ENCODE assay signal across 8 cellular contexts in the genomic region with DNA sequence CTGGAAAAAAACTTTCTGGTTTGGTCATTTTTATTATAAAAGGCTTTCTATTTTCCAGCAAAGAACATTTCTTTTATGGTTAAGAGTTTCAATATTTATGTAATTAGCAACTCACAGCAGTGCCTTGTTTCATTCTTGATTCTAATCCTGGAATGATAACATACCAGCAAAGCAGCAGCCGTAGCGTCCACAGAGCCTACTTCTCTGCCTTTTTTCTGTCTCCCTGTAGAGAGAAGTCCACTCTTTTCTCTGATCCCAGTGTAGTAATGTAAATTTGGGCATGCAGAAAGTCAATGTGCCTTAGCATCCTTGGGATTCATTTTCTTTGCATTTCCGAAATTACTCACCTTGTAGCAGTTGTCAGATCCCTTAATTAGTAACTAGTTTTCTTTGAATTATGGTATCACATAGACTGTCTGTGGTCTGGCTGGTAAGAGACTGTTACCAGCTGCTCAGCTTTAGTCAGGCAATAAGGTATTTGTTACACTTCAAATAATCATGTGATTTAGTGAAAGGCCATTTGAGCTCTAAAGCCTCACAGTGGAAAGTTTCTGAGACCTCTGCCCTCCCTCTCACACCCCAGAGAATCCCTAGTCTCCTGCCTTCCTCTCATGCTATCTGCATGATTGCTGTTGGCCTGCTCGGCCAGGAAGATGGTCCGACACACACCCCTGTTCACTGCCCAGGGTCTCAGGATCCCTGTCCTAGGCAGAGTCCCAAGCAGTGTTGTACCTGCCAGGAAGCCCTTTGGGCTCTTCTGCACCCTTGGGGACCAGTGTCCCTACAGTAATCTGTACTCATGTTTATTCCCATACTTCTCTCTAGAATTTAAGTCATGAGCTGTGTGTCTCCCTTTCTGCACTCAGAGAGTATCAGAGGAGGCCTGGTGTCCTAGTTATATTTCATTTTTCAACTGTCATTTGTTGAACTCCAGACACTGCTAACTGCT.
DNase-seq lines count a peak whose midpoint lies in the region; ATAC-seq, FAIRE-seq and TF ChIP-seq lines count a peak whose summit lies in the region.

No MANE protein-coding gene starts in this region.

- no peak overlapping the region for H3K4me3 Mint-ChIP-seq in WTC11
- no peak overlapping the region for H3K4me3 Mint-ChIP-seq in stimulated activated memory B cell treated with anti-CD40 and anti-IgM and Interleukin-4, amounts not matched to agents 10 μg/mL and 1 μg/mL and 100 μg/mL, for 72 hours

- H3K27ac Mint-ChIP-seq in WTC11: no peak overlapping the region
- H3K27ac Mint-ChIP-seq in stimulated activated memory B cell treated with anti-CD40 and anti-IgM and Interleukin-4, amounts not matched to agents 10 μg/mL and 1 μg/mL and 100 μg/mL, for 72 hours: peak overlapping the region; percentile 53

- POLR2A ChIA-PET in WTC11 (lab: Charles Lee): no interaction called here

- DNase-seq in NCI-H2107 treated with DMSO at 0.1 percent for 48 hours (lab: John Stamatoyannopoulos, UW; ENCODE audit: unreplicated experiment) (peak; percentile 37), NCI-H2107 (lab: John Stamatoyannopoulos, UW) (no peak), WTC11 (ENCODE audit: low spot score) (no peak), posterior cingulate gyrus (no peak), left lobe of liver (ENCODE audit: low spot score) (no peak), urothelium cell line (ENCODE audit: low spot score) (no peak)

- CTCF ChIA-PET in WTC11 (lab: Charles Lee): no interaction called here

- peaks cover 42% of the 10 kb centered on the region for H3K4me1 Mint-ChIP-seq in WTC11
- H3K4me1 Mint-ChIP-seq in stimulated activated memory B cell treated with anti-CD40 and anti-IgM and Interleukin-4, amounts not matched to agents 10 μg/mL and 1 μg/mL and 100 μg/mL, for 72 hours: peaks cover 79% of the 10 kb centered on the region

- 0 out of 2 replicates have a peak, but pooled peaks cover 3% of the 10 kb centered on the region for H3K9me3 Mint-ChIP-seq in WTC11
- no peaks in the 10 kb centered on the region for H3K9me3 Mint-ChIP-seq in stimulated activated memory B cell treated with anti-CD40 and anti-IgM and Interleukin-4, amounts not matched to agents 10 μg/mL and 1 μg/mL and 100 μg/mL, for 72 hours

- intact Hi-C loops in posterior cingulate gyrus (cut with DNase I): no loop called here

- FAIRE-seq in urothelium cell line (lab: Jason Lieb, UNC): no peak

- peak; percentile 92 for ATAC-seq in HG02759 (IDR thresholded peaks at IDR 0.05; ENCODE audit: unreplicated experiment)
- peak; percentile 16; the same call in 1 of the 2 replicates for ATAC-seq in WTC11
- peak; percentile 73 for ATAC-seq in stimulated activated memory B cell treated with anti-CD40 and anti-IgM and Interleukin-4, amounts not matched to agents 10 μg/mL and 1 μg/mL and 100 μg/mL, for 72 hours
- ATAC-seq in left lobe of liver: no peak

- H3K27me3 Mint-ChIP-seq in WTC11 (ENCODE audit: low read depth): no peaks in the 10 kb centered on the region
- H3K27me3 Mint-ChIP-seq in stimulated activated memory B cell treated with anti-CD40 and anti-IgM and Interleukin-4, amounts not matched to agents 10 μg/mL and 1 μg/mL and 100 μg/mL, for 72 hours: no peaks in the 10 kb centered on the region

- TF ChIP-seq CTCF in WTC11 (IDR thresholded peaks at IDR 0.05): no peak

- H3K36me3 Mint-ChIP-seq in WTC11: no peaks in the 10 kb centered on the region
- peaks cover 23% of the 10 kb centered on the region for H3K36me3 Mint-ChIP-seq in stimulated activated memory B cell treated with anti-CD40 and anti-IgM and Interleukin-4, amounts not matched to agents 10 μg/mL and 1 μg/mL and 100 μg/mL, for 72 hours

TF ChIP-seq in WTC11, 78 proteins besides CTCF, POLR2A, EP300 and RAD21:
- TF ChIP-seq OVOL2 (CRISPR knock-in tag; IDR thresholded peaks at IDR 0.05; ENCODE audit: borderline replicate concordance) (no peak), TP53 (CRISPR knock-in tag; IDR thresholded peaks at IDR 0.05) (no peak), TCF7 (CRISPR knock-in tag; IDR thresholded peaks at IDR 0.05; ENCODE audit: low read depth) (no peak), EMX1 (CRISPR knock-in tag; IDR thresholded peaks at IDR 0.05) (no peak), HMGA2 (CRISPR knock-in tag; IDR thresholded peaks at IDR 0.05) (no peak), IRF2 (CRISPR knock-in tag; IDR thresholded peaks at IDR 0.05; ENCODE audit: borderline replicate concordance, low read depth) (no peak)
- TF ChIP-seq, protein P1, sequence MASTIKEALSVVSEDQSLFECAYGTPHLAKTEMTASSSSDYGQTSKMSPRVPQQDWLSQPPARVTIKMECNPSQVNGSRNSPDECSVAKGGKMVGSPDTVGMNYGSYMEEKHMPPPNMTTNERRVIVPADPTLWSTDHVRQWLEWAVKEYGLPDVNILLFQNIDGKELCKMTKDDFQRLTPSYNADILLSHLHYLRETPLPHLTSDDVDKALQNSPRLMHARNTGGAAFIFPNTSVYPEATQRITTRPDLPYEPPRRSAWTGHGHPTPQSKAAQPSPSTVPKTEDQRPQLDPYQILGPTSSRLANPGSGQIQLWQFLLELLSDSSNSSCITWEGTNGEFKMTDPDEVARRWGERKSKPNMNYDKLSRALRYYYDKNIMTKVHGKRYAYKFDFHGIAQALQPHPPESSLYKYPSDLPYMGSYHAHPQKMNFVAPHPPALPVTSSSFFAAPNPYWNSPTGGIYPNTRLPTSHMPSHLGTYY (CRISPR knock-in tag; IDR thresholded peaks at IDR 0.05): no peak
- TF ChIP-seq, protein P2, sequence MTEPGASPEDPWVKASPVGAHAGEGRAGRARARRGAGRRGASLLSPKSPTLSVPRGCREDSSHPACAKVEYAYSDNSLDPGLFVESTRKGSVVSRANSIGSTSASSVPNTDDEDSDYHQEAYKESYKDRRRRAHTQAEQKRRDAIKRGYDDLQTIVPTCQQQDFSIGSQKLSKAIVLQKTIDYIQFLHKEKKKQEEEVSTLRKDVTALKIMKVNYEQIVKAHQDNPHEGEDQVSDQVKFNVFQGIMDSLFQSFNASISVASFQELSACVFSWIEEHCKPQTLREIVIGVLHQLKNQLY (CRISPR knock-in tag; IDR thresholded peaks at IDR 0.05): no peak
- TF ChIP-seq, protein P3, sequence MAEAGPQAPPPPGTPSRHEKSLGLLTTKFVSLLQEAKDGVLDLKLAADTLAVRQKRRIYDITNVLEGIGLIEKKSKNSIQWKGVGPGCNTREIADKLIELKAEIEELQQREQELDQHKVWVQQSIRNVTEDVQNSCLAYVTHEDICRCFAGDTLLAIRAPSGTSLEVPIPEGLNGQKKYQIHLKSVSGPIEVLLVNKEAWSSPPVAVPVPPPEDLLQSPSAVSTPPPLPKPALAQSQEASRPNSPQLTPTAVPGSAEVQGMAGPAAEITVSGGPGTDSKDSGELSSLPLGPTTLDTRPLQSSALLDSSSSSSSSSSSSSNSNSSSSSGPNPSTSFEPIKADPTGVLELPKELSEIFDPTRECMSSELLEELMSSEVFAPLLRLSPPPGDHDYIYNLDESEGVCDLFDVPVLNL (CRISPR knock-in tag; IDR thresholded peaks at IDR 0.05; ENCODE audit: borderline replicate concordance, low read depth): no peak
- TF ChIP-seq, protein P4, sequence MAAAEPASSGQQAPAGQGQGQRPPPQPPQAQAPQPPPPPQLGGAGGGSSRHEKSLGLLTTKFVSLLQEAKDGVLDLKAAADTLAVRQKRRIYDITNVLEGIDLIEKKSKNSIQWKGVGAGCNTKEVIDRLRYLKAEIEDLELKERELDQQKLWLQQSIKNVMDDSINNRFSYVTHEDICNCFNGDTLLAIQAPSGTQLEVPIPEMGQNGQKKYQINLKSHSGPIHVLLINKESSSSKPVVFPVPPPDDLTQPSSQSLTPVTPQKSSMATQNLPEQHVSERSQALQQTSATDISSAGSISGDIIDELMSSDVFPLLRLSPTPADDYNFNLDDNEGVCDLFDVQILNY (CRISPR knock-in tag; IDR thresholded peaks at IDR 0.05): no peak
- TF ChIP-seq, protein P5, sequence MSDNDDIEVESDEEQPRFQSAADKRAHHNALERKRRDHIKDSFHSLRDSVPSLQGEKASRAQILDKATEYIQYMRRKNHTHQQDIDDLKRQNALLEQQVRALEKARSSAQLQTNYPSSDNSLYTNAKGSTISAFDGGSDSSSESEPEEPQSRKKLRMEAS (CRISPR knock-in tag; IDR thresholded peaks at IDR 0.05): no peak
